Comparison of ENCODE assay signal across 1 cellular context in genomic region chr7:139496528-139496927, GRCh38.
TF ChIP-seq lines count a peak whose summit lies in the region.

No MANE protein-coding gene starts in this region.

TF ChIP-seq in H1, 55 proteins besides CTCF, POLR2A, EP300 and RAD21:
- no peak for TF ChIP-seq KDM4A (IDR thresholded peaks at IDR 0.05; ENCODE audit: low read depth, low read length, severe bottlenecking)
- TF ChIP-seq KDM5A (IDR thresholded peaks at IDR 0.05; ENCODE audit: low read length), result no peak
- no peak for TF ChIP-seq TCF12 (IDR thresholded peaks at IDR 0.05; ENCODE audit: low read depth, low read length)
- no peak for TF ChIP-seq POU5F1 (IDR thresholded peaks at IDR 0.05; ENCODE audit: low read depth, low read length)
- TF ChIP-seq SUZ12 (IDR thresholded peaks at IDR 0.05; ENCODE audit: low read length), result no peak
- no peak for TF ChIP-seq CHD1 (IDR thresholded peaks at IDR 0.05; ENCODE audit: low read depth, low read length)
- TF ChIP-seq CBX8 (IDR thresholded peaks at IDR 0.05; ENCODE audit: borderline replicate concordance, low read depth, low read length), result no peak
- no peak for TF ChIP-seq NRF1 (IDR thresholded peaks at IDR 0.05; ENCODE audit: low read depth, low read length)
- TF ChIP-seq SP2 (IDR thresholded peaks at IDR 0.05; ENCODE audit: low read length), result no peak
- TF ChIP-seq CEBPB (IDR thresholded peaks at IDR 0.05; ENCODE audit: low read depth, low read length), result no peak
- TF ChIP-seq ATF2 (IDR thresholded peaks at IDR 0.05; ENCODE audit: low read length), result no peak
- no peak for TF ChIP-seq TBP (IDR thresholded peaks at IDR 0.05; ENCODE audit: low read depth, low read length)
- no peak for TF ChIP-seq YY1 (IDR thresholded peaks at IDR 0.05; ENCODE audit: low read depth, low read length)
- no peak for TF ChIP-seq TAF1 (IDR thresholded peaks at IDR 0.05; ENCODE audit: low read depth, low read length)
TF ChIP-seq in H1: peak in this region for 0.
